Comparison of ENCODE assay signal across 12 cellular contexts in the genomic region with DNA sequence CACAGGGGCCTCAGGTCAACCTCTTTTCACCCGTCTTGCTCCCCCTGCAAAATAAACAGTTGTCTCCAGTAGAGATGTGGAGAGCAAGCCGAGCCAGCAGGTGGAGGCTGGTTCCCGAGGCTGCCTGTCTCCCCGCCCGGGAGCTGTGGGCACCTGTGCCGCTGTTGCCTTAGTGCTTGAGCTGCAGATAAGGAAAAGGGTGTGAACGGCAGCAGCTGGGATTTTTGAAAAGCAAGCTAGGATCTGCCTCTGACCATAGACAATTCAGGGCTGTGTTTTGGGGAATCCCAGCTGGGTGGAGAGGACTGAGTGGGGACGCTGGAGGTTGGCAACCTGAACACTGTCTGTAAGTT. TPM values are rescaled to one million over a fixed set of nuclear protein-coding genes. Genes with fewer than 3 reads are reported as not detected.
DNase-seq lines count a peak whose midpoint lies in the region; ATAC-seq, FAIRE-seq and TF ChIP-seq lines count a peak whose summit lies in the region.
"Had no signal": no experiment of that assay in that cellular context is flagged by ENCODE, and none has a peak within 500 bp of the region (broad histone marks: within the 10 kb centered on the region; RNA-seq: fewer than 3 reads in every experiment).

No MANE protein-coding gene starts in this region.

- peaks cover 0 to 3% (median 0%) of the 10 kb centered on the region in 3 donors for H3K9me3 ChIP-seq in gastroesophageal sphincter
- H3K9me3 ChIP-seq in small intestine (ENCODE audit: control insufficient read depth, low read depth): no peaks in the 10 kb centered on the region

- no peak for TF ChIP-seq EP300 in gastroesophageal sphincter (IDR thresholded peaks at IDR 0.05)

- DNase-seq in NCI-H1092 (lab: John Stamatoyannopoulos, UW) (peak; percentile 69), NCI-H2196 (lab: John Stamatoyannopoulos, UW; ENCODE audit: unreplicated experiment) (peak; percentile 71), small intestine (peak; percentile 83), AG08396 (ENCODE audit: low spot score) (no peak), middle frontal gyrus (ENCODE audit: extremely low spot score, low spot score) (no peak)
- DNase-seq: brain microvascular endothelial cell; CD4-positive, alpha-beta T cell; Kasumi-1 had no signal

- H3K4me1 ChIP-seq in gastroesophageal sphincter (peaks cover 0 to 94% (median 13%) of the 10 kb centered on the region in 3 donors), small intestine (ENCODE audit: control insufficient read depth in 2 of 2, insufficient read depth in 1 of 2, low read depth in 1 of 2, low read length in 1 of 2) (peaks cover 2 to 7% of the 10 kb centered on the region in 2 donors)

- H3K36me3 ChIP-seq in gastroesophageal sphincter: no peaks in the 10 kb centered on the region
- no peaks in the 10 kb centered on the region for H3K36me3 ChIP-seq in small intestine (ENCODE audit: control insufficient read depth in 2 of 2, insufficient read depth in 2 of 2, low read length in 2 of 2)
- H3K36me3 ChIP-seq: brain microvascular endothelial cell had no signal

- WGBS in gastroesophageal sphincter (ENCODE audit: low coverage in 1 of 2), 2 donors: 14% methylated on average over 1 of the region's 8 CpGs; no CpG with 5 or more reads in 1 of the 2 donors
- 11 to 47% (median 13%) methylated on average over 8 of the region's 8 CpGs for whole genome bisulfite sequencing in small intestine, 3 donors

- ATAC-seq in gastroesophageal sphincter (no peak), SK-N-SH treated with all-trans-retinoic acid at 6 μM for 48 hours (no peak)
- ATAC-seq: activated T-helper 17 cell treated with anti-CD3 and anti-CD28 coated beads, Interleukin-2, amount 50 U/mL, for 72 hours had no signal

- no peak overlapping the region for H3K4me3 ChIP-seq in gastroesophageal sphincter
- no peak overlapping the region for H3K4me3 ChIP-seq in small intestine (ENCODE audit: low read depth in 1 of 2, low read length in 2 of 2)

- H3K27ac ChIP-seq in gastroesophageal sphincter (peak overlapping the region in 3 of 4 donors; percentile 53 to 64 (median 59)), small intestine (ENCODE audit: low read depth in 1 of 2, low read length in 1 of 2) (peak overlapping the region in 1 of 2 donors; percentile 25)
- H3K27ac ChIP-seq: brain microvascular endothelial cell had no signal

- peak in 1 of 4 experiments; percentile 28 for TF ChIP-seq CTCF in gastroesophageal sphincter (IDR thresholded peaks at IDR 0.05)

- FAIRE-seq in small intestine (lab: Jason Lieb, UNC): no peak

- H3K27me3 ChIP-seq in gastroesophageal sphincter (no peaks in the 10 kb centered on the region), small intestine (ENCODE audit: control insufficient read depth in 2 of 2, insufficient read depth in 2 of 2, low read length in 2 of 2) (no peaks in the 10 kb centered on the region)
- H3K27me3 ChIP-seq: brain microvascular endothelial cell had no signal

- no peak for TF ChIP-seq POLR2A in gastroesophageal sphincter (IDR thresholded peaks at IDR 0.05)

TF ChIP-seq in SK-N-SH treated with all-trans-retinoic acid at 6 μM for 48 hours, 23 proteins besides CTCF, POLR2A, EP300 and RAD21:
- no peak for TF ChIP-seq ZFP30 (CRISPR knock-in tag; IDR thresholded peaks at IDR 0.05)
- TF ChIP-seq ZNF565 (CRISPR knock-in tag; conservative IDR thresholded peaks at IDR 0.05; ENCODE audit: low read depth): no peak
- TF ChIP-seq BACH2 (CRISPR knock-in tag; IDR thresholded peaks at IDR 0.05; ENCODE audit: borderline replicate concordance): no peak
- TF ChIP-seq SNAI2 (CRISPR knock-in tag; IDR thresholded peaks at IDR 0.05): no peak
- TF ChIP-seq CSDC2 (CRISPR knock-in tag; IDR thresholded peaks at IDR 0.05): no peak
- TF ChIP-seq, protein P1, sequence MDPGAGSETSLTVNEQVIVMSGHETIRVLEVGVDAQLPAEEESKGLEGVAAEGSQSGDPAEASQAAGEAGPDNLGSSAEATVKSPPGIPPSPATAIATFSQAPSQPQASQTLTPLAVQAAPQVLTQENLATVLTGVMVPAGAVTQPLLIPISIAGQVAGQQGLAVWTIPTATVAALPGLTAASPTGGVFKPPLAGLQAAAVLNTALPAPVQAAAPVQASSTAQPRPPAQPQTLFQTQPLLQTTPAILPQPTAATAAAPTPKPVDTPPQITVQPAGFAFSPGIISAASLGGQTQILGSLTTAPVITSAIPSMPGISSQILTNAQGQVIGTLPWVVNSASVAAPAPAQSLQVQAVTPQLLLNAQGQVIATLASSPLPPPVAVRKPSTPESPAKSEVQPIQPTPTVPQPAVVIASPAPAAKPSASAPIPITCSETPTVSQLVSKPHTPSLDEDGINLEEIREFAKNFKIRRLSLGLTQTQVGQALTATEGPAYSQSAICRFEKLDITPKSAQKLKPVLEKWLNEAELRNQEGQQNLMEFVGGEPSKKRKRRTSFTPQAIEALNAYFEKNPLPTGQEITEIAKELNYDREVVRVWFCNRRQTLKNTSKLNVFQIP (CRISPR knock-in tag; IDR thresholded peaks at IDR 0.05; ENCODE audit: borderline replicate concordance, low read depth): no peak
- TF ChIP-seq, protein P2, sequence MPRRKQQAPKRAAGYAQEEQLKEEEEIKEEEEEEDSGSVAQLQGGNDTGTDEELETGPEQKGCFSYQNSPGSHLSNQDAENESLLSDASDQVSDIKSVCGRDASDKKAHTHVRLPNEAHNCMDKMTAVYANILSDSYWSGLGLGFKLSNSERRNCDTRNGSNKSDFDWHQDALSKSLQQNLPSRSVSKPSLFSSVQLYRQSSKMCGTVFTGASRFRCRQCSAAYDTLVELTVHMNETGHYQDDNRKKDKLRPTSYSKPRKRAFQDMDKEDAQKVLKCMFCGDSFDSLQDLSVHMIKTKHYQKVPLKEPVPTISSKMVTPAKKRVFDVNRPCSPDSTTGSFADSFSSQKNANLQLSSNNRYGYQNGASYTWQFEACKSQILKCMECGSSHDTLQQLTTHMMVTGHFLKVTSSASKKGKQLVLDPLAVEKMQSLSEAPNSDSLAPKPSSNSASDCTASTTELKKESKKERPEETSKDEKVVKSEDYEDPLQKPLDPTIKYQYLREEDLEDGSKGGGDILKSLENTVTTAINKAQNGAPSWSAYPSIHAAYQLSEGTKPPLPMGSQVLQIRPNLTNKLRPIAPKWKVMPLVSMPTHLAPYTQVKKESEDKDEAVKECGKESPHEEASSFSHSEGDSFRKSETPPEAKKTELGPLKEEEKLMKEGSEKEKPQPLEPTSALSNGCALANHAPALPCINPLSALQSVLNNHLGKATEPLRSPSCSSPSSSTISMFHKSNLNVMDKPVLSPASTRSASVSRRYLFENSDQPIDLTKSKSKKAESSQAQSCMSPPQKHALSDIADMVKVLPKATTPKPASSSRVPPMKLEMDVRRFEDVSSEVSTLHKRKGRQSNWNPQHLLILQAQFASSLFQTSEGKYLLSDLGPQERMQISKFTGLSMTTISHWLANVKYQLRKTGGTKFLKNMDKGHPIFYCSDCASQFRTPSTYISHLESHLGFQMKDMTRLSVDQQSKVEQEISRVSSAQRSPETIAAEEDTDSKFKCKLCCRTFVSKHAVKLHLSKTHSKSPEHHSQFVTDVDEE (CRISPR knock-in tag; IDR thresholded peaks at IDR 0.05): no peak
- TF ChIP-seq, protein P3, sequence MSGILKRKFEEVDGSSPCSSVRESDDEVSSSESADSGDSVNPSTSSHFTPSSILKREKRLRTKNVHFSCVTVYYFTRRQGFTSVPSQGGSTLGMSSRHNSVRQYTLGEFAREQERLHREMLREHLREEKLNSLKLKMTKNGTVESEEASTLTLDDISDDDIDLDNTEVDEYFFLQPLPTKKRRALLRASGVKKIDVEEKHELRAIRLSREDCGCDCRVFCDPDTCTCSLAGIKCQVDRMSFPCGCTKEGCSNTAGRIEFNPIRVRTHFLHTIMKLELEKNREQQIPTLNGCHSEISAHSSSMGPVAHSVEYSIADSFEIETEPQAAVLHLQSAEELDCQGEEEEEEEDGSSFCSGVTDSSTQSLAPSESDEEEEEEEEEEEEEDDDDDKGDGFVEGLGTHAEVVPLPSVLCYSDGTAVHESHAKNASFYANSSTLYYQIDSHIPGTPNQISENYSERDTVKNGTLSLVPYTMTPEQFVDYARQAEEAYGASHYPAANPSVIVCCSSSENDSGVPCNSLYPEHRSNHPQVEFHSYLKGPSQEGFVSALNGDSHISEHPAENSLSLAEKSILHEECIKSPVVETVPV (CRISPR knock-in tag; IDR thresholded peaks at IDR 0.05): no peak
- TF ChIP-seq PPARA (CRISPR knock-in tag; IDR thresholded peaks at IDR 0.05; ENCODE audit: borderline replicate concordance): no peak
- no peak for TF ChIP-seq ZFP3 (CRISPR knock-in tag; IDR thresholded peaks at IDR 0.05)
- no peak for TF ChIP-seq RARB (CRISPR knock-in tag; IDR thresholded peaks at IDR 0.05)
- TF ChIP-seq TOX (CRISPR knock-in tag; IDR thresholded peaks at IDR 0.05; ENCODE audit: borderline replicate concordance): no peak
- no peak for TF ChIP-seq ESRRG (CRISPR knock-in tag; IDR thresholded peaks at IDR 0.05)
- no peak for TF ChIP-seq ZNF8 (CRISPR knock-in tag; IDR thresholded peaks at IDR 0.05)
- no peak for TF ChIP-seq OSR1 (CRISPR knock-in tag; IDR thresholded peaks at IDR 0.05)
- TF ChIP-seq, protein P4, sequence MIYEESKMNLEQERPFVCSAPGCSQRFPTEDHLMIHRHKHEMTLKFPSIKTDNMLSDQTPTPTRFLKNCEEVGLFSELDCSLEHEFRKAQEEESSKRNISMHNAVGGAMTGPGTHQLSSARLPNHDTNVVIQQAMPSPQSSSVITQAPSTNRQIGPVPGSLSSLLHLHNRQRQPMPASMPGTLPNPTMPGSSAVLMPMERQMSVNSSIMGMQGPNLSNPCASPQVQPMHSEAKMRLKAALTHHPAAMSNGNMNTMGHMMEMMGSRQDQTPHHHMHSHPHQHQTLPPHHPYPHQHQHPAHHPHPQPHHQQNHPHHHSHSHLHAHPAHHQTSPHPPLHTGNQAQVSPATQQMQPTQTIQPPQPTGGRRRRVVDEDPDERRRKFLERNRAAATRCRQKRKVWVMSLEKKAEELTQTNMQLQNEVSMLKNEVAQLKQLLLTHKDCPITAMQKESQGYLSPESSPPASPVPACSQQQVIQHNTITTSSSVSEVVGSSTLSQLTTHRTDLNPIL (CRISPR knock-in tag; IDR thresholded peaks at IDR 0.05; ENCODE audit: low read depth): no peak
- TF ChIP-seq ARNTL (CRISPR knock-in tag; IDR thresholded peaks at IDR 0.05; ENCODE audit: borderline replicate concordance, low read depth): no peak

RNA-seq across cellular contexts. Expression of a gene that starts 9.4 kb away (rescaled TPM):
- total RNA-seq in gastroesophageal sphincter: 100 to 1,000 TPM in 1 of 4 donors, 10 to 100 TPM in 3; 26.8 to 104 (median 48.6) TPM
- polyA plus RNA-seq in small intestine: 10 to 100 TPM; 13.8 to 48.4 (median 19.2) TPM
- total RNA-seq: renal cortical epithelial cell had no signal

RNA-seq across cellular contexts. Expression of a gene that starts 59.3 kb away (rescaled TPM):
- total RNA-seq in gastroesophageal sphincter: 10 to 100 TPM; 58.8 to 81.6 (median 75.2) TPM
- polyA plus RNA-seq in small intestine: 10 to 100 TPM; 29.4 to 64.0 (median 44.1) TPM

Comparison
In these comparisons a context has a peak if more than half of its experiments do, and no peak if none do; other contexts are left out.
1. DNase-seq: peak in NCI-H1092 (single experiment), NCI-H2196 (single experiment) and small intestine (single experiment); none in AG08396 (single experiment) and middle frontal gyrus (single experiment).